In genomic region chr19:43619262-43620060, GRCh38 we compare ENCODE assay signal across 8 cellular contexts. TPM values are rescaled to one million over a fixed set of nuclear protein-coding genes. Genes with fewer than 3 reads are reported as not detected.
A peak's percentile ranks its signal among the peaks of the same experiment; 100 is the strongest.
DNase-seq lines count a peak whose midpoint lies in the region; ATAC-seq and TF ChIP-seq lines count a peak whose summit lies in the region.

Gene ZNF428 (minus strand): TSS chr19:43619629. CDS start chr19:43614304, 5,325 bp downstream.

- H3K4me1 Mint-ChIP-seq in natural killer cell treated with Interleukin-12 subunit alpha and Interleukin-12 subunit beta and Interleukin-15 and Interleukin-18, amount 100 ng/mL, for 72 hours (ENCODE audit: low read depth in 2 of 2): peaks cover 21 to 32% of the 10 kb centered on the region in 2 donors

- H3F3A ChIP-seq in GM23248 (ENCODE audit: insufficient read depth): peaks cover 4% of the 10 kb centered on the region; the same call in 1 of the 2 replicates

- H3K27ac ChIP-seq in GM23248 (peak within 1 kb of the TSS; percentile 70), RWPE2 (ENCODE audit: poor library complexity, severe bottlenecking) (peak within 1 kb of the TSS; percentile 58)

- peaks cover 12% of the 10 kb centered on the region for H3K4me1 ChIP-seq in GM23248 (ENCODE audit: insufficient read depth)
- no peaks in the 10 kb centered on the region for H3K4me1 ChIP-seq in RWPE2 (ENCODE audit: insufficient read depth, poor library complexity, severe bottlenecking)

- H3K4me3 Mint-ChIP-seq in natural killer cell treated with Interleukin-12 subunit alpha and Interleukin-12 subunit beta and Interleukin-15 and Interleukin-18, amount 100 ng/mL, for 72 hours: peak within 1 kb of the TSS; percentile 98

- no peaks in the 10 kb centered on the region for H4K20me1 ChIP-seq in GM23248 (ENCODE audit: insufficient read depth)

- H3K4me3 ChIP-seq in GM23248: peak within 1 kb of the TSS; percentile 73
- peak within 1 kb of the TSS; percentile 55 for H3K4me3 ChIP-seq in RWPE2 (ENCODE audit: severe bottlenecking)
- H3K4me3 ChIP-seq in fibroblast of pulmonary artery (replicated peaks; ENCODE audit: low read depth, low read length): peak within 1 kb of the TSS; percentile 88

- H3K9me3 ChIP-seq in GM23248 (ENCODE audit: low read depth) (no peaks in the 10 kb centered on the region), RWPE2 (ENCODE audit: severe bottlenecking) (no peaks in the 10 kb centered on the region)

- H3K27me3 ChIP-seq in GM23248 (replicated peaks; ENCODE audit: insufficient read depth) (no peaks in the 10 kb centered on the region), RWPE2 (ENCODE audit: insufficient read depth, poor library complexity, severe bottlenecking) (no peaks in the 10 kb centered on the region)

- in situ Hi-C loops in GM23248 (cut with MboI): no loop called here

- DNase-seq in EH (ENCODE audit: low read depth) (peak; percentile 89), GM23248 (peak; percentile 97), Kasumi-1 (lab: John Stamatoyannopoulos, UW) (peak; percentile 81 to 88), RWPE2 (ENCODE audit: low spot score) (peak; percentile 79), fibroblast of pulmonary artery (ENCODE audit: low read depth) (peak; percentile 92)
- DNase-seq in activated effector memory CD4-positive, alpha-beta T cell treated with Interleukin-2 at 50 U/mL for 16 hours: peak; percentile 82
- DNase-seq in natural killer cell treated with Interleukin-12 subunit alpha and Interleukin-12 subunit beta and Interleukin-15 and Interleukin-18, amount 100 ng/mL, for 72 hours (ENCODE audit: low spot score): peak; percentile 95
- peak; percentile 87 for DNase-seq in stimulated activated naive CD4-positive, alpha-beta T cell treated with Interleukin-2 at 50 U/mL for 16 hours (lab: John Stamatoyannopoulos, UW)

- peak; percentile 91 for ATAC-seq in RWPE2 (ENCODE audit: low read depth)
- peak; percentile 94 for ATAC-seq in natural killer cell treated with Interleukin-12 subunit alpha and Interleukin-12 subunit beta and Interleukin-15 and Interleukin-18, amount 100 ng/mL, for 72 hours

- H3K79me2 ChIP-seq in GM23248 (ENCODE audit: insufficient read depth): peaks cover 59% of the 10 kb centered on the region

- no peaks in the 10 kb centered on the region for H3K9me3 Mint-ChIP-seq in natural killer cell treated with Interleukin-12 subunit alpha and Interleukin-12 subunit beta and Interleukin-15 and Interleukin-18, amount 100 ng/mL, for 72 hours

- H3K36me3 Mint-ChIP-seq in natural killer cell treated with Interleukin-12 subunit alpha and Interleukin-12 subunit beta and Interleukin-15 and Interleukin-18, amount 100 ng/mL, for 72 hours: no peaks in the 10 kb centered on the region

- TF ChIP-seq CTCF in RWPE2 (IDR thresholded peaks at IDR 0.05; ENCODE audit: poor library complexity, severe bottlenecking) (no peak), fibroblast of pulmonary artery (IDR thresholded peaks at IDR 0.05; ENCODE audit: low read length, missing control alignments) (no peak)

- H3K36me3 ChIP-seq in GM23248 (ENCODE audit: low read depth) (no peaks in the 10 kb centered on the region), RWPE2 (ENCODE audit: low read depth) (no peaks in the 10 kb centered on the region)

- peak within 1 kb of the TSS; percentile 85 for H3K9ac ChIP-seq in GM23248

- H3K9me2 ChIP-seq in GM23248 (ENCODE audit: insufficient read depth): no peaks in the 10 kb centered on the region

- 2% methylated on average over 54 to 78 of the region's 81 CpGs for WGBS in GM23248 (ENCODE audit: low coverage in 1 of 2, low lambda C conversion rate in 2 of 2, missing lambda C conversion rate in 2 of 2), 2 experiments

- H2AFZ ChIP-seq in GM23248: peak within 1 kb of the TSS; percentile 92

- peak within 1 kb of the TSS; percentile 96 for H3K4me2 ChIP-seq in GM23248 (ENCODE audit: unreplicated experiment)

- peak within 1 kb of the TSS; percentile 95 to 98 for H3K27ac Mint-ChIP-seq in natural killer cell treated with Interleukin-12 subunit alpha and Interleukin-12 subunit beta and Interleukin-15 and Interleukin-18, amount 100 ng/mL, for 72 hours

- no peaks in the 10 kb centered on the region for H3K27me3 Mint-ChIP-seq in natural killer cell treated with Interleukin-12 subunit alpha and Interleukin-12 subunit beta and Interleukin-15 and Interleukin-18, amount 100 ng/mL, for 72 hours

RNA-seq across cellular contexts. Expression of gene ZNF428, which starts in this region (rescaled TPM):
- 24.0 and 36.0 TPM in 2 replicates for total RNA-seq in GM23248 (2014; rRNA removed; shearing (Covaris generic))
- 25.6 and 29.7 TPM in 2 replicates for polyA plus RNA-seq in GM23248 (2016; fragmentation: Nextera tagmentation; extraction: Ambion mirVana)
- 10 to 100 TPM; 24.9 to 25.3 TPM for total RNA-seq in natural killer cell treated with Interleukin-12 subunit alpha and Interleukin-12 subunit beta and Interleukin-15 and Interleukin-18, amount 100 ng/mL, for 72 hours

Comparison
In these comparisons a context has a peak if more than half of its experiments do, and no peak if none do; other contexts are left out.
1. Peak in every context shown above with its lines: DNase-seq, ATAC-seq, H3K4me3 ChIP-seq and H3K27ac ChIP-seq.